Comparison of ENCODE assay signal across 9 cellular contexts in genomic region chr7:6015917-6016652, GRCh38. TPM values are rescaled to one million over a fixed set of nuclear protein-coding genes. Genes with fewer than 3 reads are reported as not detected.
DNase-seq lines count a peak whose midpoint lies in the region; ATAC-seq and TF ChIP-seq lines count a peak whose summit lies in the region.
"Had no signal": no experiment of that assay in that cellular context is flagged by ENCODE, and none has a peak within 500 bp of the region (broad histone marks: within the 10 kb centered on the region; RNA-seq: fewer than 3 reads in every experiment).

No MANE protein-coding gene starts in this region.

- in situ Hi-C loops in ACHN (cut with HindIII; ENCODE audit: low pct_ligation_motif_present, low pct_unique_long_range_greater_than_20kb, low sequenced_read_pairs) = no loop called here
- in situ Hi-C loops in GM13977 (cut with MboI; ENCODE audit: low pct_unique_long_range_greater_than_20kb, low sequenced_read_pairs, unreplicated experiment) = loop anchor here (25.0 kb wide), 1 partner anchor 154 kb away; no protein-coding TSS in a partner anchor

- DNase-seq in ACHN = peak; percentile 30
- peak; percentile 89 for DNase-seq in H4 (ENCODE audit: low spot score)
- peak in 1 of 2 donors; percentile 23 for DNase-seq in foreskin keratinocyte
- peak; percentile 67 for DNase-seq in smooth muscle cell of the brain vasculature (ENCODE audit: low read depth, low spot score)
- no peak for DNase-seq in T1000 (lab: John Stamatoyannopoulos, UW)
- no peak for DNase-seq in KG1 (lab: John Stamatoyannopoulos, UW)
- no peak for DNase-seq in GM13977 (ENCODE audit: low spot score)
- DNase-seq: activated naive CD8-positive, alpha-beta T cell treated with anti-CD3 and anti-CD28 coated beads, Interleukin-2, amount 10 ng/mL, durations not matched to agents 7 days and 5 days had no signal

- H3K4me1 ChIP-seq in foreskin keratinocyte = no peaks in the 10 kb centered on the region

- peak; percentile 79 for ATAC-seq in SK-N-SH treated with all-trans-retinoic acid at 6 μM for 48 hours
- peak; percentile 38 for ATAC-seq in foreskin keratinocyte

- H3K27ac ChIP-seq in foreskin keratinocyte = no peak overlapping the region

- TF ChIP-seq CTCF in foreskin keratinocyte (conservative IDR thresholded peaks at IDR 0.05) (no peak), GM13977 (IDR thresholded peaks at IDR 0.05; ENCODE audit: extremely low read depth, insufficient read depth, missing control alignments) (no peak)

- H3K27me3 ChIP-seq in foreskin keratinocyte = no peaks in the 10 kb centered on the region

TF ChIP-seq in SK-N-SH treated with all-trans-retinoic acid at 6 μM for 48 hours, 23 proteins besides CTCF, POLR2A, EP300 and RAD21:
- TF ChIP-seq BACH2 (CRISPR knock-in tag; IDR thresholded peaks at IDR 0.05; ENCODE audit: borderline replicate concordance) (no peak), CSDC2 (CRISPR knock-in tag; IDR thresholded peaks at IDR 0.05) (no peak), SNAI2 (CRISPR knock-in tag; IDR thresholded peaks at IDR 0.05) (no peak), ZFP30 (CRISPR knock-in tag; IDR thresholded peaks at IDR 0.05) (no peak), ZFP3 (CRISPR knock-in tag; IDR thresholded peaks at IDR 0.05) (no peak)

RNA-seq across cellular contexts. Expression of gene AIMP2, which starts 7.0 kb away (rescaled TPM):
- 288 and 294 TPM in 2 replicates for total RNA-seq in H4 (2014; rRNA removed; shearing (Covaris generic))
- 62.9 and 66.3 TPM in 2 replicates for total RNA-seq in foreskin keratinocyte
- polyA plus RNA-seq in foreskin keratinocyte = 65.5 and 71.6 TPM in 2 replicates

RNA-seq across cellular contexts. Expression of gene PMS2, which starts 7.2 kb away (rescaled TPM):
- total RNA-seq in H4 (2014; rRNA removed; shearing (Covaris generic)) = 35.0 and 36.3 TPM in 2 replicates
- total RNA-seq in foreskin keratinocyte = 11.6 and 13.2 TPM in 2 replicates
- 2.8 and 4.1 TPM in 2 replicates for polyA plus RNA-seq in foreskin keratinocyte

RNA-seq across cellular contexts. Expression of gene ANKRD61, which starts 15.1 kb away (rescaled TPM):
- total RNA-seq in H4 (2014; rRNA removed; shearing (Covaris generic)) = 1.3 TPM in 1 of 2 replicates, not detected in the other
- total RNA-seq in foreskin keratinocyte = 0.14 and 0.28 TPM in 2 replicates
- 0.06 and 0.09 TPM in 2 replicates for polyA plus RNA-seq in foreskin keratinocyte
- total RNA-seq: activated naive CD8-positive, alpha-beta T cell treated with anti-CD3 and anti-CD28 coated beads, Interleukin-2, amount 10 ng/mL, durations not matched to agents 7 days and 5 days had no signal

RNA-seq across cellular contexts. Expression of gene EIF2AK1, which starts 42.9 kb away (rescaled TPM):
- total RNA-seq in H4 (2014; rRNA removed; shearing (Covaris generic)) = 279 and 301 TPM in 2 replicates
- total RNA-seq in foreskin keratinocyte = 48.7 and 61.2 TPM in 2 replicates
- polyA plus RNA-seq in foreskin keratinocyte = 47.8 and 49.0 TPM in 2 replicates

RNA-seq across cellular contexts. Expression of gene RSPH10B, which starts 45.6 kb away (rescaled TPM):
- not detected in 2 replicates for total RNA-seq in H4 (2014; rRNA removed; shearing (Covaris generic))
- 0.04 TPM in 1 of 2 replicates, not detected in the other for total RNA-seq in foreskin keratinocyte
- polyA plus RNA-seq in foreskin keratinocyte = 0.02 and 0.04 TPM in 2 replicates

Comparison
In these comparisons a context has a peak if more than half of its experiments do, and no peak if none do; other contexts are left out.
1. DNase-seq: peak in ACHN (single experiment), H4 (single experiment) and smooth muscle cell of the brain vasculature (single experiment); none in T1000 (single experiment), KG1 (single experiment) and GM13977 (single experiment).